In genomic region chr10:5971315-5971832, GRCh38 we compare ENCODE assay signal across 8 cellular contexts. TPM values are rescaled to one million over a fixed set of nuclear protein-coding genes. Genes with fewer than 3 reads are reported as not detected.
A peak's percentile ranks its signal among the peaks of the same experiment; 100 is the strongest.
DNase-seq lines count a peak whose midpoint lies in the region; ATAC-seq and TF ChIP-seq lines count a peak whose summit lies in the region.

No MANE protein-coding gene starts in this region.

- TF ChIP-seq CTCF in GM12864 (IDR thresholded peaks at IDR 0.05; ENCODE audit: low read depth, low read length, missing control alignments) = no peak
- TF ChIP-seq CTCF in OCI-LY3 (IDR thresholded peaks at IDR 0.05; ENCODE audit: low read depth, low read length) = no peak
- TF ChIP-seq CTCF in choroid plexus epithelial cell (conservative IDR thresholded peaks at IDR 0.05; ENCODE audit: low read depth, low read length) = no peak
- TF ChIP-seq CTCF in omental fat pad (IDR thresholded peaks at IDR 0.05) = no peak

- peak overlapping the region; percentile 43 for H3K4me3 ChIP-seq in GM12864 (ENCODE audit: low read depth, low read length)
- peak overlapping the region; percentile 18; the same call in 1 of the 2 replicates for H3K4me3 ChIP-seq in OCI-LY3 (ENCODE audit: low read length)
- H3K4me3 ChIP-seq in choroid plexus epithelial cell (ENCODE audit: low read depth, low read length) = no peak overlapping the region

- peaks cover 41% of the 10 kb centered on the region for H3K4me1 ChIP-seq in OCI-LY3 (ENCODE audit: low read length)

- ATAC-seq in omental fat pad (ENCODE audit: low FRiP score) (peak; percentile 86), HG03097 (IDR thresholded peaks at IDR 0.05; ENCODE audit: low FRiP score, unreplicated experiment) (no peak)

- no peak overlapping the region for H2AFZ ChIP-seq in OCI-LY3 (ENCODE audit: low read depth, low read length)

- H3K4me2 ChIP-seq in OCI-LY3 (ENCODE audit: low read length) = peak overlapping the region; percentile 53

- peaks cover 2% of the 10 kb centered on the region for H3K36me3 ChIP-seq in OCI-LY3 (replicated peaks; ENCODE audit: low read depth, low read length)

- H3K9ac ChIP-seq in OCI-LY3 (ENCODE audit: low read length) = no peak overlapping the region

- peaks cover 18% of the 10 kb centered on the region for H4K20me1 ChIP-seq in OCI-LY3 (ENCODE audit: insufficient read depth, low read length)

- H3K27me3 ChIP-seq in OCI-LY3 (ENCODE audit: low read depth, low read length) = no peaks in the 10 kb centered on the region

- no peak overlapping the region for H3K27ac ChIP-seq in OCI-LY3 (ENCODE audit: low read length)

- H3K79me2 ChIP-seq in OCI-LY3 (ENCODE audit: low read length) = peaks cover 76% of the 10 kb centered on the region

- no peaks in the 10 kb centered on the region for H3K9me3 ChIP-seq in OCI-LY3 (ENCODE audit: insufficient read depth, low read length)

- DNase-seq in GM12864 (ENCODE audit: low read depth) (no peak), choroid plexus epithelial cell (ENCODE audit: low read depth) (peak; percentile 57), omental fat pad (ENCODE audit: low spot score) (no peak), GM19238 (ENCODE audit: insufficient read length, low spot score) (no peak), NCI-H2029 treated with DMSO at 0.1 percent for 48 hours (lab: John Stamatoyannopoulos, UW) (no peak), putamen (ENCODE audit: low spot score) (no peak)

RNA-seq across cellular contexts. Expression of gene IL15RA, which starts 6.0 kb away (rescaled TPM):
- 10 to 100 TPM; 18.7 to 71.6 (median 26.8) TPM for total RNA-seq in omental fat pad
